Comparison of ENCODE assay signal across 10 cellular contexts in genomic region chr18:51039138-51040112, GRCh38.
A peak's percentile ranks its signal among the peaks of the same experiment; 100 is the strongest.
DNase-seq lines count a peak whose midpoint lies in the region; ATAC-seq and FAIRE-seq lines count a peak whose summit lies in the region.
"Had no signal": no experiment of that assay in that cellular context is flagged by ENCODE, and none has a peak within 500 bp of the region (broad histone marks: within the 10 kb centered on the region; RNA-seq: fewer than 3 reads in every experiment).

No MANE protein-coding gene starts in this region.

- ATAC-seq in GM18907 (IDR thresholded peaks at IDR 0.05; ENCODE audit: unreplicated experiment) (peak; percentile 60), GM21576 (IDR thresholded peaks at IDR 0.05; ENCODE audit: unreplicated experiment) (no peak), GM18519 (IDR thresholded peaks at IDR 0.05; ENCODE audit: low FRiP score, unreplicated experiment) (no peak)
- ATAC-seq: sciatic nerve had no signal

- no peak overlapping the region for H3K4me3 ChIP-seq in ACC112 (ENCODE audit: low read depth, low read length)

- H3K36me3 ChIP-seq in ACC112 (ENCODE audit: insufficient read depth, low read length): no peaks in the 10 kb centered on the region

- peaks cover 29% of the 10 kb centered on the region for H3K4me1 ChIP-seq in ACC112 (ENCODE audit: control insufficient read depth, insufficient read depth, low read length, unreplicated experiment)

- peak; percentile 21 for DNase-seq in MV-4-11 (lab: John Stamatoyannopoulos, UW)
- DNase-seq in iPS DF 19.7 (ENCODE audit: low read depth, low spot score): peak; percentile 35
- DNase-seq in HTR-8/SVneo (ENCODE audit: insufficient read length, low spot score): no peak
- DNase-seq in effector CD4-positive, alpha-beta T cell: no peak
- DNase-seq: NCI-H1105 had no signal

- H3K27ac ChIP-seq in ACC112 (ENCODE audit: low read depth, low read length): peak overlapping the region; percentile 35; the same call in 1 of the 2 replicates

- no peak for FAIRE-seq in HTR-8/SVneo (lab: Jason Lieb, UNC)

- no peak overlapping the region for H2AFZ ChIP-seq in ACC112 (ENCODE audit: low read length, unreplicated experiment)

- peaks cover 98% of the 10 kb centered on the region for H3K79me2 ChIP-seq in ACC112 (ENCODE audit: control insufficient read depth, insufficient read depth, low read length, unreplicated experiment)

- no peaks in the 10 kb centered on the region for H3K27me3 ChIP-seq in ACC112 (ENCODE audit: insufficient read depth, low read length)

Comparison
In these comparisons a context has a peak if more than half of its experiments do, and no peak if none do; other contexts are left out.
1. DNase-seq: peak in MV-4-11 (single experiment) and iPS DF 19.7 (single experiment); none in HTR-8/SVneo (single experiment) and effector CD4-positive, alpha-beta T cell (single experiment).